In genomic region chr12:66269757-66270383, GRCh38 we compare ENCODE assay signal across 8 cellular contexts. TPM values are rescaled to one million over a fixed set of nuclear protein-coding genes. Genes with fewer than 3 reads are reported as not detected.
DNase-seq lines count a peak whose midpoint lies in the region; ATAC-seq and TF ChIP-seq lines count a peak whose summit lies in the region.

No MANE protein-coding gene starts in this region.

- H3K27me3 ChIP-seq in thoracic aorta (replicated peaks; ENCODE audit: insufficient read depth), result no peaks in the 10 kb centered on the region

- in situ Hi-C loops in T47D (cut with HindIII; ENCODE audit: low pct_unique_long_range_greater_than_20kb, low sequenced_read_pairs), result no loop called here

- H3K4me1 ChIP-seq in thoracic aorta (ENCODE audit: control insufficient read depth in 1 of 2, low read depth in 2 of 2), result no peaks in the 10 kb centered on the region

- no peaks in the 10 kb centered on the region for H3K4me1 Mint-ChIP-seq in natural killer cell
- H3K4me1 Mint-ChIP-seq in natural killer cell treated with Interleukin-12 subunit alpha and Interleukin-12 subunit beta and Interleukin-15 and Interleukin-18, amount 100 ng/mL, for 72 hours (ENCODE audit: low read depth in 2 of 2), result peaks cover 0 to 2% of the 10 kb centered on the region in 2 donors

- peak in 2 of 3 donors; percentile 50 to 65 for ATAC-seq in natural killer cell
- no peak for ATAC-seq in natural killer cell treated with Interleukin-12 subunit alpha and Interleukin-12 subunit beta and Interleukin-15 and Interleukin-18, amount 100 ng/mL, for 72 hours
- ATAC-seq in HG03342 (IDR thresholded peaks at IDR 0.05; ENCODE audit: unreplicated experiment), result peak; percentile 75
- ATAC-seq in thoracic aorta (ENCODE audit: insufficient number of reproducible peaks, low FRiP score, low read depth), result no peak

- H3K36me3 Mint-ChIP-seq in natural killer cell, result no peaks in the 10 kb centered on the region
- no peaks in the 10 kb centered on the region for H3K36me3 Mint-ChIP-seq in natural killer cell treated with Interleukin-12 subunit alpha and Interleukin-12 subunit beta and Interleukin-15 and Interleukin-18, amount 100 ng/mL, for 72 hours

- H3K4me3 Mint-ChIP-seq in natural killer cell, result no peak overlapping the region
- H3K4me3 Mint-ChIP-seq in natural killer cell treated with Interleukin-12 subunit alpha and Interleukin-12 subunit beta and Interleukin-15 and Interleukin-18, amount 100 ng/mL, for 72 hours, result no peak overlapping the region

- no peaks in the 10 kb centered on the region for H3K27me3 Mint-ChIP-seq in natural killer cell (ENCODE audit: low read depth in 2 of 2)
- H3K27me3 Mint-ChIP-seq in natural killer cell treated with Interleukin-12 subunit alpha and Interleukin-12 subunit beta and Interleukin-15 and Interleukin-18, amount 100 ng/mL, for 72 hours, result peaks cover 0 to under 1% of the 10 kb centered on the region in 2 donors

- no peak overlapping the region for H3K27ac Mint-ChIP-seq in natural killer cell
- no peak overlapping the region for H3K27ac Mint-ChIP-seq in natural killer cell treated with Interleukin-12 subunit alpha and Interleukin-12 subunit beta and Interleukin-15 and Interleukin-18, amount 100 ng/mL, for 72 hours

- peak; percentile 62 for TF ChIP-seq CTCF in natural killer cell (IDR thresholded peaks at IDR 0.05)
- TF ChIP-seq CTCF in thoracic aorta (IDR thresholded peaks at IDR 0.05), result peak; percentile 59

- H3K9me3 ChIP-seq in thoracic aorta, result no peaks in the 10 kb centered on the region

- no peak overlapping the region for H3K27ac ChIP-seq in thoracic aorta

- DNase-seq in natural killer cell (no peak), NCI-H82 treated with DMSO at 0.1 percent for 48 hours (lab: John Stamatoyannopoulos, UW; ENCODE audit: unreplicated experiment) (peak; percentile 3), T47D (ENCODE audit: low read depth in 1 of 2, low spot score in 1 of 2) (peak; percentile 25 to 69), iris pigment epithelial cell (ENCODE audit: low read depth) (peak; percentile 60), thoracic aorta (ENCODE audit: low spot score) (no peak)
- no peak for DNase-seq in natural killer cell treated with Interleukin-12 subunit alpha and Interleukin-12 subunit beta and Interleukin-15 and Interleukin-18, amount 100 ng/mL, for 72 hours (ENCODE audit: low spot score)
- no peak for DNase-seq in stimulated activated naive CD4-positive, alpha-beta T cell treated with Interleukin-2 at 50 U/mL for 16 hours (lab: John Stamatoyannopoulos, UW)

- intact Hi-C loops in natural killer cell (cut with micrococcal nuclease), result loop anchor here (1.0 to 2.0 kb wide), 3 partner anchors 139 to 591 kb away; no protein-coding TSS in a partner anchor

- H3K4me3 ChIP-seq in thoracic aorta, result no peak overlapping the region

- no peaks in the 10 kb centered on the region for H3K36me3 ChIP-seq in thoracic aorta

- H3K9me3 Mint-ChIP-seq in natural killer cell, result no peaks in the 10 kb centered on the region
- no peaks in the 10 kb centered on the region for H3K9me3 Mint-ChIP-seq in natural killer cell treated with Interleukin-12 subunit alpha and Interleukin-12 subunit beta and Interleukin-15 and Interleukin-18, amount 100 ng/mL, for 72 hours

RNA-seq across cellular contexts. Expression of gene HELB, which starts 32.4 kb away (rescaled TPM):
- 10 to 100 TPM; 29.2 to 45.6 (median 36.6) TPM for total RNA-seq in natural killer cell
- total RNA-seq in natural killer cell treated with Interleukin-12 subunit alpha and Interleukin-12 subunit beta and Interleukin-15 and Interleukin-18, amount 100 ng/mL, for 72 hours, result 10 to 100 TPM; 26.2 to 30.7 TPM
- total RNA-seq in thoracic aorta, result 10 to 100 TPM in 1 of 2 donors, 1 to 10 TPM in 1; 1.2 to 10.2 TPM

Comparison
In these comparisons a context has a peak if more than half of its experiments do, and no peak if none do; other contexts are left out.
1. ATAC-seq: peak in natural killer cell (2 of 3) and HG03342 (single experiment); none in natural killer cell treated with Interleukin-12 subunit alpha and Interleukin-12 subunit beta and Interleukin-15 and Interleukin-18, amount 100 ng/mL, for 72 hours (0 of 2) and thoracic aorta (single experiment).
2. DNase-seq: peak in NCI-H82 treated with DMSO at 0.1 percent for 48 hours (single experiment), T47D (2 of 2) and iris pigment epithelial cell (single experiment); none in natural killer cell (single experiment), natural killer cell treated with Interleukin-12 subunit alpha and Interleukin-12 subunit beta and Interleukin-15 and Interleukin-18, amount 100 ng/mL, for 72 hours (single experiment), thoracic aorta (single experiment) and stimulated activated naive CD4-positive, alpha-beta T cell treated with Interleukin-2 at 50 U/mL for 16 hours (single experiment).